1 cellular context compared by ENCODE assay signal in genomic region chr11:105202844-105203548, GRCh38.
TF ChIP-seq lines count a peak whose summit lies in the region.

No MANE protein-coding gene starts in this region.

TF ChIP-seq in K562, 482 proteins besides CTCF, POLR2A, EP300 and RAD21:
- TF ChIP-seq, protein P1, sequence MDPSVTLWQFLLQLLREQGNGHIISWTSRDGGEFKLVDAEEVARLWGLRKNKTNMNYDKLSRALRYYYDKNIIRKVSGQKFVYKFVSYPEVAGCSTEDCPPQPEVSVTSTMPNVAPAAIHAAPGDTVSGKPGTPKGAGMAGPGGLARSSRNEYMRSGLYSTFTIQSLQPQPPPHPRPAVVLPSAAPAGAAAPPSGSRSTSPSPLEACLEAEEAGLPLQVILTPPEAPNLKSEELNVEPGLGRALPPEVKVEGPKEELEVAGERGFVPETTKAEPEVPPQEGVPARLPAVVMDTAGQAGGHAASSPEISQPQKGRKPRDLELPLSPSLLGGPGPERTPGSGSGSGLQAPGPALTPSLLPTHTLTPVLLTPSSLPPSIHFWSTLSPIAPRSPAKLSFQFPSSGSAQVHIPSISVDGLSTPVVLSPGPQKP (CRISPR knock-in tag; IDR thresholded peaks at IDR 0.05), result no peak
- TF ChIP-seq ZNF778 (CRISPR knock-in tag; IDR thresholded peaks at IDR 0.05) (no peak), MEIS2 (IDR thresholded peaks at IDR 0.05; ENCODE audit: partially characterized antibody) (peak; percentile 7), ZBED1 (IDR thresholded peaks at IDR 0.05) (no peak), CBX2 (IDR thresholded peaks at IDR 0.05; ENCODE audit: insufficient read depth, low read length, poor library complexity, severe bottlenecking) (no peak), ZC3H11A (IDR thresholded peaks at IDR 0.05; ENCODE audit: low read depth, low read length) (no peak), RB1 (IDR thresholded peaks at IDR 0.05; ENCODE audit: low read depth) (no peak)
- TF ChIP-seq, protein P2, sequence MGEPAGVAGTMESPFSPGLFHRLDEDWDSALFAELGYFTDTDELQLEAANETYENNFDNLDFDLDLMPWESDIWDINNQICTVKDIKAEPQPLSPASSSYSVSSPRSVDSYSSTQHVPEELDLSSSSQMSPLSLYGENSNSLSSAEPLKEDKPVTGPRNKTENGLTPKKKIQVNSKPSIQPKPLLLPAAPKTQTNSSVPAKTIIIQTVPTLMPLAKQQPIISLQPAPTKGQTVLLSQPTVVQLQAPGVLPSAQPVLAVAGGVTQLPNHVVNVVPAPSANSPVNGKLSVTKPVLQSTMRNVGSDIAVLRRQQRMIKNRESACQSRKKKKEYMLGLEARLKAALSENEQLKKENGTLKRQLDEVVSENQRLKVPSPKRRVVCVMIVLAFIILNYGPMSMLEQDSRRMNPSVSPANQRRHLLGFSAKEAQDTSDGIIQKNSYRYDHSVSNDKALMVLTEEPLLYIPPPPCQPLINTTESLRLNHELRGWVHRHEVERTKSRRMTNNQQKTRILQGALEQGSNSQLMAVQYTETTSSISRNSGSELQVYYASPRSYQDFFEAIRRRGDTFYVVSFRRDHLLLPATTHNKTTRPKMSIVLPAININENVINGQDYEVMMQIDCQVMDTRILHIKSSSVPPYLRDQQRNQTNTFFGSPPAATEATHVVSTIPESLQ (CRISPR knock-in tag; IDR thresholded peaks at IDR 0.05), result no peak
